Comparison of ENCODE assay signal across 1 cellular context in the genomic region with DNA sequence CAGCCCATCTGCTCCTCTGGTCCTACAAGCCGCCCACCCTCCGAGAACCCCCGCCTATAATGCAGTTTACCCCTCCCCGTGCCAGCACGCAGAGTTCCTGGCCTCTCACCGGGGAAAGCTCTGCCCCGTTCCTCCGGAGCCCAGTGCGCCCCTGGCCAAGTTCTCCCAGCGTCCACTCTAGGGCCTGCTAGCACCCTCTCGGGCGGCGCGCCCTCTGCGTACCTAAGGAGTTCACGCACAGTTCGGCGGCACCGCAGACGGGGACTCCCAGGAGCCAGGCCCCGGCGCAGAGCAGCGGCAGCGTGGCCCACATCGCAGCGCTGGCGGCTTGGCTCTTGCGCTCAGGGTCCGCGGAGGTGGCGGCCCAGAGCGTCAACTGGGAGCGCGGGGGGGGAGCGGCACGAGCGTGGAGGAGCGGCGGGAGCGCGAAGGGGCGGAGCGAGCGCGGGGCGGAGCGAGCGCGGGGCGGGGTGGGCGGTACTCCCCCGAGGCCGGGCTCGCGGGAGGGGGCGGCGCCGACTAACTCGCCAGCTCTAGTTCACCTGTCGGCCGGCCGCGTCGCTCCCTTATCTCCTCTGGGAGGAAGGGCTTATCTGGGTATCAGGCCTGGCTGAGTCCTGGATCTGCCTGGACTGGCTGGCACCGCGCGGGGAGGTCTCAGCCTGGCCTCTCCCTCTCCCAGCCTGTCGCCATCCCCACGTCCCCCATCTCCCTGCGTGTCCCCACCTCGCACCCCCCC.
TF ChIP-seq lines count a peak whose summit lies in the region.

A gene with protein sequence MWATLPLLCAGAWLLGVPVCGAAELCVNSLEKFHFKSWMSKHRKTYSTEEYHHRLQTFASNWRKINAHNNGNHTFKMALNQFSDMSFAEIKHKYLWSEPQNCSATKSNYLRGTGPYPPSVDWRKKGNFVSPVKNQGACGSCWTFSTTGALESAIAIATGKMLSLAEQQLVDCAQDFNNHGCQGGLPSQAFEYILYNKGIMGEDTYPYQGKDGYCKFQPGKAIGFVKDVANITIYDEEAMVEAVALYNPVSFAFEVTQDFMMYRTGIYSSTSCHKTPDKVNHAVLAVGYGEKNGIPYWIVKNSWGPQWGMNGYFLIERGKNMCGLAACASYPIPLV (minus strand): TSS at position 378 of the 739 bp plus-strand sequence. CDS start 65 bp downstream, at position 313.

TF ChIP-seq in HepG2, 621 proteins besides CTCF, POLR2A, EP300 and RAD21 (continued from another document and continues in another):
- TF ChIP-seq, protein P1, sequence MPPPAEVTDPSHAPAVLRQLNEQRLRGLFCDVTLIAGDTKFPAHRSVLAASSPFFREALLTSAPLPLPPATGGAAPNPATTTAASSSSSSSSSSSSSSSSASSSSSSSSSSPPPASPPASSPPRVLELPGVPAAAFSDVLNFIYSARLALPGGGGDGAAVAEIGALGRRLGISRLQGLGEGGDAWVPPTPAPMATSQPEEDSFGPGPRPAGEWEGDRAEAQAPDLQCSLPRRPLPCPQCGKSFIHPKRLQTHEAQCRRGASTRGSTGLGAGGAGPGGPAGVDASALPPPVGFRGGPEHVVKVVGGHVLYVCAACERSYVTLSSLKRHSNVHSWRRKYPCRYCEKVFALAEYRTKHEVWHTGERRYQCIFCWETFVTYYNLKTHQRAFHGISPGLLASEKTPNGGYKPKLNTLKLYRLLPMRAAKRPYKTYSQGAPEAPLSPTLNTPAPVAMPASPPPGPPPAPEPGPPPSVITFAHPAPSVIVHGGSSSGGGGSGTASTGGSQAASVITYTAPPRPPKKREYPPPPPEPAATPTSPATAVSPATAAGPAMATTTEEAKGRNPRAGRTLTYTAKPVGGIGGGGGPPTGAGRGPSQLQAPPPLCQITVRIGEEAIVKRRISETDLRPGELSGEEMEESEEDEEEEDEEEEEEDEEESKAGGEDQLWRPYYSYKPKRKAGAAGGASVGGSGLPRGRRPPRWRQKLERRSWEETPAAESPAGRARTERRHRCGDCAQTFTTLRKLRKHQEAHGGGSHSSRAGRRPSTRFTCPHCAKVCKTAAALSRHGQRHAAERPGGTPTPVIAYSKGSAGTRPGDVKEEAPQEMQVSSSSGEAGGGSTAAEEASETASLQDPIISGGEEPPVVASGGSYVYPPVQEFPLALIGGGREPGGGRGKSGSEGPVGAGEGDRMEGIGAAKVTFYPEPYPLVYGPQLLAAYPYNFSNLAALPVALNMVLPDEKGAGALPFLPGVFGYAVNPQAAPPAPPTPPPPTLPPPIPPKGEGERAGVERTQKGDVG (CRISPR knock-in tag; IDR thresholded peaks at IDR 0.05; ENCODE audit: borderline replicate concordance): peak; percentile 77; the same call in 1 of the 2 replicates
- TF ChIP-seq RFX1 (IDR thresholded peaks at IDR 0.05) (no peak), ZNF343 (CRISPR knock-in tag; IDR thresholded peaks at IDR 0.05) (no peak; the same call in 1 of the 2 replicates), ZNF256 (CRISPR knock-in tag; conservative IDR thresholded peaks at IDR 0.05) (no peak), ZNF430 (CRISPR knock-in tag; IDR thresholded peaks at IDR 0.05) (peak; percentile 40; the same call in 1 of the 2 replicates), KAT7 (CRISPR knock-in tag; IDR thresholded peaks at IDR 0.05; ENCODE audit: borderline replicate concordance) (peak; percentile 71; the same call in 1 of the 2 replicates), JUN (CRISPR knock-in tag; IDR thresholded peaks at IDR 0.05) (no peak), TRIM24 (CRISPR knock-in tag; IDR thresholded peaks at IDR 0.05) (no peak), HOXA9 (CRISPR knock-in tag; IDR thresholded peaks at IDR 0.05; ENCODE audit: borderline replicate concordance) (peak; percentile 86; the same call in 1 of the 2 replicates), PHF8 (CRISPR knock-in tag; IDR thresholded peaks at IDR 0.05) (peak; percentile 93), MAZ (IDR thresholded peaks at IDR 0.05; ENCODE audit: borderline replicate concordance, low read depth, low read length) (no peak), MAZ (CRISPR knock-in tag; IDR thresholded peaks at IDR 0.05; ENCODE audit: low read depth) (peak; percentile 91), ZNF775 (CRISPR knock-in tag; IDR thresholded peaks at IDR 0.05; ENCODE audit: borderline replicate concordance) (0 out of 2 replicates have a peak, but pooled peaks have one; percentile 35), ZNF251 (CRISPR knock-in tag; IDR thresholded peaks at IDR 0.05) (no peak), ZBTB21 (CRISPR knock-in tag; IDR thresholded peaks at IDR 0.05) (no peak), MTF1 (CRISPR knock-in tag; IDR thresholded peaks at IDR 0.05) (no peak), ZNF879 (CRISPR knock-in tag; IDR thresholded peaks at IDR 0.05) (no peak), KDM4B (CRISPR knock-in tag; IDR thresholded peaks at IDR 0.05) (no peak), LCORL (IDR thresholded peaks at IDR 0.05) (no peak), LCORL (CRISPR knock-in tag; IDR thresholded peaks at IDR 0.05) (peak; percentile 46; the same call in 1 of the 2 replicates), ZNF292 (CRISPR knock-in tag; IDR thresholded peaks at IDR 0.05; ENCODE audit: borderline replicate concordance, low read depth) (no peak), RARA (CRISPR knock-in tag; IDR thresholded peaks at IDR 0.05) (no peak), SP1 (IDR thresholded peaks at IDR 0.05) (no peak), SP1 (CRISPR knock-in tag; IDR thresholded peaks at IDR 0.05) (peak; percentile 75), MTA3 (CRISPR knock-in tag; IDR thresholded peaks at IDR 0.05) (no peak), ISL2 (CRISPR knock-in tag; IDR thresholded peaks at IDR 0.05) (no peak)
- TF ChIP-seq, protein P2, sequence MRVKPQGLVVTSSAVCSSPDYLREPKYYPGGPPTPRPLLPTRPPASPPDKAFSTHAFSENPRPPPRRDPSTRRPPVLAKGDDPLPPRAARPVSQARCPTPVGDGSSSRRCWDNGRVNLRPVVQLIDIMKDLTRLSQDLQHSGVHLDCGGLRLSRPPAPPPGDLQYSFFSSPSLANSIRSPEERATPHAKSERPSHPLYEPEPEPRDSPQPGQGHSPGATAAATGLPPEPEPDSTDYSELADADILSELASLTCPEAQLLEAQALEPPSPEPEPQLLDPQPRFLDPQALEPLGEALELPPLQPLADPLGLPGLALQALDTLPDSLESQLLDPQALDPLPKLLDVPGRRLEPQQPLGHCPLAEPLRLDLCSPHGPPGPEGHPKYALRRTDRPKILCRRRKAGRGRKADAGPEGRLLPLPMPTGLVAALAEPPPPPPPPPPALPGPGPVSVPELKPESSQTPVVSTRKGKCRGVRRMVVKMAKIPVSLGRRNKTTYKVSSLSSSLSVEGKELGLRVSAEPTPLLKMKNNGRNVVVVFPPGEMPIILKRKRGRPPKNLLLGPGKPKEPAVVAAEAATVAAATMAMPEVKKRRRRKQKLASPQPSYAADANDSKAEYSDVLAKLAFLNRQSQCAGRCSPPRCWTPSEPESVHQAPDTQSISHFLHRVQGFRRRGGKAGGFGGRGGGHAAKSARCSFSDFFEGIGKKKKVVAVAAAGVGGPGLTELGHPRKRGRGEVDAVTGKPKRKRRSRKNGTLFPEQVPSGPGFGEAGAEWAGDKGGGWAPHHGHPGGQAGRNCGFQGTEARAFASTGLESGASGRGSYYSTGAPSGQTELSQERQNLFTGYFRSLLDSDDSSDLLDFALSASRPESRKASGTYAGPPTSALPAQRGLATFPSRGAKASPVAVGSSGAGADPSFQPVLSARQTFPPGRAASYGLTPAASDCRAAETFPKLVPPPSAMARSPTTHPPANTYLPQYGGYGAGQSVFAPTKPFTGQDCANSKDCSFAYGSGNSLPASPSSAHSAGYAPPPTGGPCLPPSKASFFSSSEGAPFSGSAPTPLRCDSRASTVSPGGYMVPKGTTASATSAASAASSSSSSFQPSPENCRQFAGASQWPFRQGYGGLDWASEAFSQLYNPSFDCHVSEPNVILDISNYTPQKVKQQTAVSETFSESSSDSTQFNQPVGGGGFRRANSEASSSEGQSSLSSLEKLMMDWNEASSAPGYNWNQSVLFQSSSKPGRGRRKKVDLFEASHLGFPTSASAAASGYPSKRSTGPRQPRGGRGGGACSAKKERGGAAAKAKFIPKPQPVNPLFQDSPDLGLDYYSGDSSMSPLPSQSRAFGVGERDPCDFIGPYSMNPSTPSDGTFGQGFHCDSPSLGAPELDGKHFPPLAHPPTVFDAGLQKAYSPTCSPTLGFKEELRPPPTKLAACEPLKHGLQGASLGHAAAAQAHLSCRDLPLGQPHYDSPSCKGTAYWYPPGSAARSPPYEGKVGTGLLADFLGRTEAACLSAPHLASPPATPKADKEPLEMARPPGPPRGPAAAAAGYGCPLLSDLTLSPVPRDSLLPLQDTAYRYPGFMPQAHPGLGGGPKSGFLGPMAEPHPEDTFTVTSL (CRISPR knock-in tag; IDR thresholded peaks at IDR 0.05; ENCODE audit: borderline replicate concordance): no peak
- TF ChIP-seq, protein P3, sequence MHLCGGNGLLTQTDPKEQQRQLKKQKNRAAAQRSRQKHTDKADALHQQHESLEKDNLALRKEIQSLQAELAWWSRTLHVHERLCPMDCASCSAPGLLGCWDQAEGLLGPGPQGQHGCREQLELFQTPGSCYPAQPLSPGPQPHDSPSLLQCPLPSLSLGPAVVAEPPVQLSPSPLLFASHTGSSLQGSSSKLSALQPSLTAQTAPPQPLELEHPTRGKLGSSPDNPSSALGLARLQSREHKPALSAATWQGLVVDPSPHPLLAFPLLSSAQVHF (CRISPR knock-in tag; IDR thresholded peaks at IDR 0.05): peak; percentile 84
- TF ChIP-seq, protein P4, sequence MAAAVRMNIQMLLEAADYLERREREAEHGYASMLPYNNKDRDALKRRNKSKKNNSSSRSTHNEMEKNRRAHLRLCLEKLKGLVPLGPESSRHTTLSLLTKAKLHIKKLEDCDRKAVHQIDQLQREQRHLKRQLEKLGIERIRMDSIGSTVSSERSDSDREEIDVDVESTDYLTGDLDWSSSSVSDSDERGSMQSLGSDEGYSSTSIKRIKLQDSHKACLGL (CRISPR knock-in tag; IDR thresholded peaks at IDR 0.05): peak; percentile 79
- TF ChIP-seq, protein P5, sequence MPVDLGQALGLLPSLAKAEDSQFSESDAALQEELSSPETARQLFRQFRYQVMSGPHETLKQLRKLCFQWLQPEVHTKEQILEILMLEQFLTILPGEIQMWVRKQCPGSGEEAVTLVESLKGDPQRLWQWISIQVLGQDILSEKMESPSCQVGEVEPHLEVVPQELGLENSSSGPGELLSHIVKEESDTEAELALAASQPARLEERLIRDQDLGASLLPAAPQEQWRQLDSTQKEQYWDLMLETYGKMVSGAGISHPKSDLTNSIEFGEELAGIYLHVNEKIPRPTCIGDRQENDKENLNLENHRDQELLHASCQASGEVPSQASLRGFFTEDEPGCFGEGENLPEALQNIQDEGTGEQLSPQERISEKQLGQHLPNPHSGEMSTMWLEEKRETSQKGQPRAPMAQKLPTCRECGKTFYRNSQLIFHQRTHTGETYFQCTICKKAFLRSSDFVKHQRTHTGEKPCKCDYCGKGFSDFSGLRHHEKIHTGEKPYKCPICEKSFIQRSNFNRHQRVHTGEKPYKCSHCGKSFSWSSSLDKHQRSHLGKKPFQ (CRISPR knock-in tag; IDR thresholded peaks at IDR 0.05; ENCODE audit: insufficient replicate concordance): no peak
- TF ChIP-seq, protein P6, sequence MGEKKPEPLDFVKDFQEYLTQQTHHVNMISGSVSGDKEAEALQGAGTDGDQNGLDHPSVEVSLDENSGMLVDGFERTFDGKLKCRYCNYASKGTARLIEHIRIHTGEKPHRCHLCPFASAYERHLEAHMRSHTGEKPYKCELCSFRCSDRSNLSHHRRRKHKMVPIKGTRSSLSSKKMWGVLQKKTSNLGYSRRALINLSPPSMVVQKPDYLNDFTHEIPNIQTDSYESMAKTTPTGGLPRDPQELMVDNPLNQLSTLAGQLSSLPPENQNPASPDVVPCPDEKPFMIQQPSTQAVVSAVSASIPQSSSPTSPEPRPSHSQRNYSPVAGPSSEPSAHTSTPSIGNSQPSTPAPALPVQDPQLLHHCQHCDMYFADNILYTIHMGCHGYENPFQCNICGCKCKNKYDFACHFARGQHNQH (CRISPR knock-in tag; IDR thresholded peaks at IDR 0.05): no peak; the same call in 1 of the 2 replicates
- TF ChIP-seq, protein P7, sequence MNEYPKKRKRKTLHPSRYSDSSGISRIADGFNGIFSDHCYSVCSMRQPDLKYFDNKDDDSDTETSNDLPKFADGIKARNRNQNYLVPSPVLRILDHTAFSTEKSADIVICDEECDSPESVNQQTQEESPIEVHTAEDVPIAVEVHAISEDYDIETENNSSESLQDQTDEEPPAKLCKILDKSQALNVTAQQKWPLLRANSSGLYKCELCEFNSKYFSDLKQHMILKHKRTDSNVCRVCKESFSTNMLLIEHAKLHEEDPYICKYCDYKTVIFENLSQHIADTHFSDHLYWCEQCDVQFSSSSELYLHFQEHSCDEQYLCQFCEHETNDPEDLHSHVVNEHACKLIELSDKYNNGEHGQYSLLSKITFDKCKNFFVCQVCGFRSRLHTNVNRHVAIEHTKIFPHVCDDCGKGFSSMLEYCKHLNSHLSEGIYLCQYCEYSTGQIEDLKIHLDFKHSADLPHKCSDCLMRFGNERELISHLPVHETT (CRISPR knock-in tag; conservative IDR thresholded peaks at IDR 0.05): no peak
- TF ChIP-seq, protein P8, sequence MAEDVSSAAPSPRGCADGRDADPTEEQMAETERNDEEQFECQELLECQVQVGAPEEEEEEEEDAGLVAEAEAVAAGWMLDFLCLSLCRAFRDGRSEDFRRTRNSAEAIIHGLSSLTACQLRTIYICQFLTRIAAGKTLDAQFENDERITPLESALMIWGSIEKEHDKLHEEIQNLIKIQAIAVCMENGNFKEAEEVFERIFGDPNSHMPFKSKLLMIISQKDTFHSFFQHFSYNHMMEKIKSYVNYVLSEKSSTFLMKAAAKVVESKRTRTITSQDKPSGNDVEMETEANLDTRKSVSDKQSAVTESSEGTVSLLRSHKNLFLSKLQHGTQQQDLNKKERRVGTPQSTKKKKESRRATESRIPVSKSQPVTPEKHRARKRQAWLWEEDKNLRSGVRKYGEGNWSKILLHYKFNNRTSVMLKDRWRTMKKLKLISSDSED (CRISPR knock-in tag; IDR thresholded peaks at IDR 0.05): peak; percentile 82; the same call in 1 of the 2 replicates
- TF ChIP-seq, protein P9, sequence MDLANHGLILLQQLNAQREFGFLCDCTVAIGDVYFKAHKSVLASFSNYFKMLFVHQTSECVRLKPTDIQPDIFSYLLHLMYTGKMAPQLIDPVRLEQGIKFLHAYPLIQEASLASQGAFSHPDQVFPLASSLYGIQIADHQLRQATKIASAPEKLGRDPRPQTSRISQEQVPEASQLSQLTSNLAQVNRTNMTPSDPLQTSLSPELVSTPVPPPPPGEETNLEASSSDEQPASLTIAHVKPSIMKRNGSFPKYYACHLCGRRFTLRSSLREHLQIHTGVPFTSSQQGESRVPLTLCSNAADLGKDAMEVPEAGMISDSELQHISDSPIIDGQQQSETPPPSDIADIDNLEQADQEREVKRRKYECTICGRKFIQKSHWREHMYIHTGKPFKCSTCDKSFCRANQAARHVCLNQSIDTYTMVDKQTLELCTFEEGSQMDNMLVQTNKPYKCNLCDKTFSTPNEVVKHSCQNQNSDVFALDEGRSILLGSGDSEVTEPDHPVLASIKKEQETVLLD (CRISPR knock-in tag; IDR thresholded peaks at IDR 0.05; ENCODE audit: low read depth): no peak
- TF ChIP-seq, protein P10, sequence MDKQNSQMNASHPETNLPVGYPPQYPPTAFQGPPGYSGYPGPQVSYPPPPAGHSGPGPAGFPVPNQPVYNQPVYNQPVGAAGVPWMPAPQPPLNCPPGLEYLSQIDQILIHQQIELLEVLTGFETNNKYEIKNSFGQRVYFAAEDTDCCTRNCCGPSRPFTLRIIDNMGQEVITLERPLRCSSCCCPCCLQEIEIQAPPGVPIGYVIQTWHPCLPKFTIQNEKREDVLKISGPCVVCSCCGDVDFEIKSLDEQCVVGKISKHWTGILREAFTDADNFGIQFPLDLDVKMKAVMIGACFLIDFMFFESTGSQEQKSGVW (CRISPR knock-in tag; IDR thresholded peaks at IDR 0.05; ENCODE audit: borderline replicate concordance): no peak
